Comparison of ENCODE assay signal across 10 cellular contexts in genomic region chr3:133457465-133458067, GRCh38. TPM values are rescaled to one million over a fixed set of nuclear protein-coding genes. Genes with fewer than 3 reads are reported as not detected.
A peak's percentile ranks its signal among the peaks of the same experiment; 100 is the strongest.
DNase-seq lines count a peak whose midpoint lies in the region; ATAC-seq and TF ChIP-seq lines count a peak whose summit lies in the region.
"Had no signal": no experiment of that assay in that cellular context is flagged by ENCODE, and none has a peak within 500 bp of the region (broad histone marks: within the 10 kb centered on the region; RNA-seq: fewer than 3 reads in every experiment).

No MANE protein-coding gene starts in this region.

- H3K9me2 ChIP-seq in OCI-LY7 (ENCODE audit: insufficient read depth, low read length) = no peaks in the 10 kb centered on the region

- POLR2A ChIA-PET in CD4-positive, alpha-beta T cell (lab: Charles Lee) = interaction anchor here (0.9 kb wide), 1 partner anchor 9 kb away, joined by 3 read pairs; no protein-coding TSS in a partner anchor
- POLR2A ChIA-PET in OCI-LY7 (lab: Charles Lee) = interaction anchor here (0.6 to 13.5 kb wide), 9 partner anchors 9 to 116 kb away, joined by 3 to 176 read pairs (median 6); partner anchors contain the start of gene CDV3

- H3K79me2 ChIP-seq in OCI-LY7 (ENCODE audit: insufficient read depth, low read depth, low read length) = no peaks in the 10 kb centered on the region

- no peaks in the 10 kb centered on the region for H3K27me3 Mint-ChIP-seq in CD4-positive, alpha-beta T cell
- H3K27me3 Mint-ChIP-seq in natural killer cell (ENCODE audit: low read depth in 2 of 2) = peaks cover 3 to 4% of the 10 kb centered on the region in 2 donors

- CTCF ChIA-PET in CD4-positive, alpha-beta T cell (lab: Charles Lee) = interaction anchor here (0.6 kb wide), 1 partner anchor 61 kb away, joined by 4 read pairs; no protein-coding TSS in a partner anchor
- CTCF ChIA-PET in OCI-LY7 (lab: Charles Lee; ENCODE audit: unreplicated experiment) = interaction anchor here (0.9 to 1.1 kb wide), 2 partner anchors 9 to 34 kb away, joined by 3 to 4 read pairs; no protein-coding TSS in a partner anchor

- no peaks in the 10 kb centered on the region for H3K36me3 Mint-ChIP-seq in CD4-positive, alpha-beta T cell (ENCODE audit: low read depth)
- no peaks in the 10 kb centered on the region for H3K36me3 Mint-ChIP-seq in natural killer cell

- TF ChIP-seq POLR2A in erythroblast (IDR thresholded peaks at IDR 0.05; ENCODE audit: low read length) = no peak

- no peak overlapping the region for H2AFZ ChIP-seq in OCI-LY7 (ENCODE audit: low read length)

- H3K4me3 Mint-ChIP-seq in CD4-positive, alpha-beta T cell = no peak overlapping the region
- no peak overlapping the region for H3K4me3 Mint-ChIP-seq in natural killer cell

- BruUV-seq in OCI-LY7 (replicated peaks; lab: Mats Ljungman, UMichigan) = no TSS peak

- DNase-seq in CD4-positive, alpha-beta T cell = no peak
- DNase-seq in GM13977 (ENCODE audit: low spot score) (no peak), OCI-LY7 (ENCODE audit: low spot score) (peak; percentile 64), erythroblast (lab: John Stamatoyannopoulos, UW) (peak; percentile 3 to 19), UCSD-AML1 (lab: John Stamatoyannopoulos, UW; ENCODE audit: unreplicated experiment) (no peak), EL (no peak), natural killer cell (no peak)
- no peak for DNase-seq in stimulated activated CD4-positive, alpha-beta T cell treated with anti-CD3 and anti-CD28 coated beads, Interleukin-4, amount 100 ng/mL, for 24 hours
- DNase-seq: activated T-cell treated with anti-CD3 and anti-CD28 coated beads, Interleukin-2, amount 50 U/mL, for 1 hour had no signal

- peaks cover 28% of the 10 kb centered on the region for H3K4me1 ChIP-seq in OCI-LY7 (ENCODE audit: insufficient read depth, low read length, poor library complexity, severe bottlenecking)

- TF ChIP-seq CTCF in CD4-positive, alpha-beta T cell (IDR thresholded peaks at IDR 0.05) = peak; percentile 7
- TF ChIP-seq CTCF in GM13977 (IDR thresholded peaks at IDR 0.05; ENCODE audit: extremely low read depth, insufficient read depth, missing control alignments) (peak; percentile 46), OCI-LY7 (conservative IDR thresholded peaks at IDR 0.05; ENCODE audit: low read length) (peak; percentile 87), natural killer cell (IDR thresholded peaks at IDR 0.05) (no peak)

- H3K4me1 Mint-ChIP-seq in CD4-positive, alpha-beta T cell (ENCODE audit: low read depth) = peaks cover 25% of the 10 kb centered on the region
- H3K4me1 Mint-ChIP-seq in natural killer cell = no peaks in the 10 kb centered on the region

- H3K27me3 ChIP-seq in CD4-positive, alpha-beta T cell (ENCODE audit: control insufficient read depth, insufficient read depth, low read length) = no peaks in the 10 kb centered on the region

- no peak overlapping the region for H3K4me3 ChIP-seq in OCI-LY7 (ENCODE audit: low read depth, low read length, poor library complexity, severe bottlenecking)

- no peak overlapping the region for H3K4me2 ChIP-seq in OCI-LY7 (ENCODE audit: low read length)

- no peak overlapping the region for H3K27ac Mint-ChIP-seq in CD4-positive, alpha-beta T cell
- H3K27ac Mint-ChIP-seq in natural killer cell = no peak overlapping the region

- no peaks in the 10 kb centered on the region for H3K36me3 ChIP-seq in OCI-LY7 (ENCODE audit: insufficient read depth, low read length)

- in situ Hi-C loops in GM13977 (cut with MboI; ENCODE audit: low pct_unique_long_range_greater_than_20kb, low sequenced_read_pairs, unreplicated experiment) = no loop called here

- intact Hi-C loops in CD4-positive, alpha-beta T cell (cut with DNase I, micrococcal nuclease) = no loop called here
- intact Hi-C loops in OCI-LY7 (cut with micrococcal nuclease; ENCODE audit: unreplicated experiment) (no loop called here), natural killer cell (cut with micrococcal nuclease) (no loop called here)

- H4K20me1 ChIP-seq in OCI-LY7 (ENCODE audit: insufficient read depth, low read length) = no peaks in the 10 kb centered on the region

- H3K27ac ChIP-seq in CD4-positive, alpha-beta T cell (ENCODE audit: low read depth, low read length) = no peak overlapping the region
- H3K27ac ChIP-seq in OCI-LY7 (ENCODE audit: low read depth, low read length, poor library complexity, severe bottlenecking) = no peak overlapping the region

- ATAC-seq in CD4-positive, alpha-beta T cell (ENCODE audit: poor library complexity) = no peak
- no peak for ATAC-seq in natural killer cell

- H3K9me3 Mint-ChIP-seq in CD4-positive, alpha-beta T cell = no peaks in the 10 kb centered on the region
- no peaks in the 10 kb centered on the region for H3K9me3 Mint-ChIP-seq in natural killer cell

- no peaks in the 10 kb centered on the region for H3K9me3 ChIP-seq in CD4-positive, alpha-beta T cell (ENCODE audit: control insufficient read depth, low read length)
- H3K9me3 ChIP-seq in OCI-LY7 (ENCODE audit: low read length) = no peaks in the 10 kb centered on the region

RNA-seq across cellular contexts. Expression of gene BFSP2, which starts 57.7 kb away (rescaled TPM):
- total RNA-seq in CD4-positive, alpha-beta T cell = not detected
- 10.6 and 11.7 TPM in 2 replicates for total RNA-seq in OCI-LY7 (2014; rRNA removed; shearing (Covaris generic))
- 19.2 and 25.1 TPM in 2 replicates for total RNA-seq in OCI-LY7 (2022)
- total RNA-seq in natural killer cell = not detected
- total RNA-seq: fibroblast of lung had no signal

Comparison
In these comparisons a context has a peak if more than half of its experiments do, and no peak if none do; other contexts are left out.
1. DNase-seq: peak in OCI-LY7 (single experiment) and erythroblast (2 of 2); none in CD4-positive, alpha-beta T cell (0 of 10), GM13977 (single experiment), UCSD-AML1 (single experiment), EL (single experiment), stimulated activated CD4-positive, alpha-beta T cell treated with anti-CD3 and anti-CD28 coated beads, Interleukin-4, amount 100 ng/mL, for 24 hours (single experiment) and natural killer cell (single experiment).
2. RNA of gene BFSP2, which starts 57.7 kb away (total RNA-seq): 10.6 to 25.1 TPM in OCI-LY7; not detected in CD4-positive, alpha-beta T cell and not detected in natural killer cell; every median in the first group is over 4 times any median in the second.